ENCODE assay signal across 2 cellular contexts in the genomic region with DNA sequence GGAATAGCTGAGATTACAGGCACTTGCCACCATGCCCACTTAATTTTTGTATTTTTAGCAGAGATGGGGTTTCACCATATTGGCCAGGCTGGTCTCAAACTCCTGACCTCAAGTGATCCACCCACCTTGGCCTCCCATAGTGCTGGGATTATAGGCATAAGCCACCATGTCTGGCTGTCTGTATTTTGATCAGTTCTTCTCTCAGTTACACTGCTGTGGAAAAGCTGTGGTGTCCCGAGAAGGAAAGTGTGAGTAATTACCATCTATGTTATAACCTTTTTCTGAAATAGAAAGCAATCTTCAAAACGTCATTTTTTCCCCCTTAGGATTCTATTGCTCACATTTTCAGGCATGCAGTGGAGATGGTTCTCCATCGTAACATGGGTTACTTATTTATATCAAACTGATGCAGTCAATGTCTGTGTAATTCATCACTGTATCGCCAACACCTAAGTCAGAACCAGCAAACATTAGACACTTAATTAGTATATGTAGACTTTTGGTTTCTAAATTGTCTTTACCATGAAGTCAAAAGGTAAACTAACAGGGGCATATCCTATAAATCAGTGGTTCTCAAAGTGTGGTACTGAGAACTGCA.
TF ChIP-seq lines count a peak whose summit lies in the region.

No MANE protein-coding gene starts in this region.

TF ChIP-seq in SK-N-SH, 30 proteins besides CTCF, POLR2A, EP300 and RAD21 (continued from another document):
- no peak for TF ChIP-seq EZH2phosphoT487 (IDR thresholded peaks at IDR 0.05; ENCODE audit: borderline replicate concordance, low read depth)

TF ChIP-seq in SK-N-SH treated with all-trans-retinoic acid at 6 μM for 48 hours, 23 proteins besides CTCF, POLR2A, EP300 and RAD21 (continued from another document):
- TF ChIP-seq, protein P1, sequence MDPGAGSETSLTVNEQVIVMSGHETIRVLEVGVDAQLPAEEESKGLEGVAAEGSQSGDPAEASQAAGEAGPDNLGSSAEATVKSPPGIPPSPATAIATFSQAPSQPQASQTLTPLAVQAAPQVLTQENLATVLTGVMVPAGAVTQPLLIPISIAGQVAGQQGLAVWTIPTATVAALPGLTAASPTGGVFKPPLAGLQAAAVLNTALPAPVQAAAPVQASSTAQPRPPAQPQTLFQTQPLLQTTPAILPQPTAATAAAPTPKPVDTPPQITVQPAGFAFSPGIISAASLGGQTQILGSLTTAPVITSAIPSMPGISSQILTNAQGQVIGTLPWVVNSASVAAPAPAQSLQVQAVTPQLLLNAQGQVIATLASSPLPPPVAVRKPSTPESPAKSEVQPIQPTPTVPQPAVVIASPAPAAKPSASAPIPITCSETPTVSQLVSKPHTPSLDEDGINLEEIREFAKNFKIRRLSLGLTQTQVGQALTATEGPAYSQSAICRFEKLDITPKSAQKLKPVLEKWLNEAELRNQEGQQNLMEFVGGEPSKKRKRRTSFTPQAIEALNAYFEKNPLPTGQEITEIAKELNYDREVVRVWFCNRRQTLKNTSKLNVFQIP (CRISPR knock-in tag; IDR thresholded peaks at IDR 0.05; ENCODE audit: borderline replicate concordance, low read depth), result no peak
- TF ChIP-seq BACH2 (CRISPR knock-in tag; IDR thresholded peaks at IDR 0.05; ENCODE audit: borderline replicate concordance) (no peak), SNAI2 (CRISPR knock-in tag; IDR thresholded peaks at IDR 0.05) (no peak), ZFP3 (CRISPR knock-in tag; IDR thresholded peaks at IDR 0.05) (no peak), TOX (CRISPR knock-in tag; IDR thresholded peaks at IDR 0.05; ENCODE audit: borderline replicate concordance) (no peak), TCF4 (CRISPR knock-in tag; IDR thresholded peaks at IDR 0.05; ENCODE audit: borderline replicate concordance) (no peak), OSR1 (CRISPR knock-in tag; IDR thresholded peaks at IDR 0.05) (no peak), ZFP30 (CRISPR knock-in tag; IDR thresholded peaks at IDR 0.05) (no peak), CSDC2 (CRISPR knock-in tag; IDR thresholded peaks at IDR 0.05) (no peak), ISL1 (CRISPR knock-in tag; IDR thresholded peaks at IDR 0.05) (no peak)
- TF ChIP-seq, protein P2, sequence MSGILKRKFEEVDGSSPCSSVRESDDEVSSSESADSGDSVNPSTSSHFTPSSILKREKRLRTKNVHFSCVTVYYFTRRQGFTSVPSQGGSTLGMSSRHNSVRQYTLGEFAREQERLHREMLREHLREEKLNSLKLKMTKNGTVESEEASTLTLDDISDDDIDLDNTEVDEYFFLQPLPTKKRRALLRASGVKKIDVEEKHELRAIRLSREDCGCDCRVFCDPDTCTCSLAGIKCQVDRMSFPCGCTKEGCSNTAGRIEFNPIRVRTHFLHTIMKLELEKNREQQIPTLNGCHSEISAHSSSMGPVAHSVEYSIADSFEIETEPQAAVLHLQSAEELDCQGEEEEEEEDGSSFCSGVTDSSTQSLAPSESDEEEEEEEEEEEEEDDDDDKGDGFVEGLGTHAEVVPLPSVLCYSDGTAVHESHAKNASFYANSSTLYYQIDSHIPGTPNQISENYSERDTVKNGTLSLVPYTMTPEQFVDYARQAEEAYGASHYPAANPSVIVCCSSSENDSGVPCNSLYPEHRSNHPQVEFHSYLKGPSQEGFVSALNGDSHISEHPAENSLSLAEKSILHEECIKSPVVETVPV (CRISPR knock-in tag; IDR thresholded peaks at IDR 0.05), result no peak
- TF ChIP-seq, protein P3, sequence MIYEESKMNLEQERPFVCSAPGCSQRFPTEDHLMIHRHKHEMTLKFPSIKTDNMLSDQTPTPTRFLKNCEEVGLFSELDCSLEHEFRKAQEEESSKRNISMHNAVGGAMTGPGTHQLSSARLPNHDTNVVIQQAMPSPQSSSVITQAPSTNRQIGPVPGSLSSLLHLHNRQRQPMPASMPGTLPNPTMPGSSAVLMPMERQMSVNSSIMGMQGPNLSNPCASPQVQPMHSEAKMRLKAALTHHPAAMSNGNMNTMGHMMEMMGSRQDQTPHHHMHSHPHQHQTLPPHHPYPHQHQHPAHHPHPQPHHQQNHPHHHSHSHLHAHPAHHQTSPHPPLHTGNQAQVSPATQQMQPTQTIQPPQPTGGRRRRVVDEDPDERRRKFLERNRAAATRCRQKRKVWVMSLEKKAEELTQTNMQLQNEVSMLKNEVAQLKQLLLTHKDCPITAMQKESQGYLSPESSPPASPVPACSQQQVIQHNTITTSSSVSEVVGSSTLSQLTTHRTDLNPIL (CRISPR knock-in tag; IDR thresholded peaks at IDR 0.05; ENCODE audit: low read depth), result no peak
- TF ChIP-seq, protein P4, sequence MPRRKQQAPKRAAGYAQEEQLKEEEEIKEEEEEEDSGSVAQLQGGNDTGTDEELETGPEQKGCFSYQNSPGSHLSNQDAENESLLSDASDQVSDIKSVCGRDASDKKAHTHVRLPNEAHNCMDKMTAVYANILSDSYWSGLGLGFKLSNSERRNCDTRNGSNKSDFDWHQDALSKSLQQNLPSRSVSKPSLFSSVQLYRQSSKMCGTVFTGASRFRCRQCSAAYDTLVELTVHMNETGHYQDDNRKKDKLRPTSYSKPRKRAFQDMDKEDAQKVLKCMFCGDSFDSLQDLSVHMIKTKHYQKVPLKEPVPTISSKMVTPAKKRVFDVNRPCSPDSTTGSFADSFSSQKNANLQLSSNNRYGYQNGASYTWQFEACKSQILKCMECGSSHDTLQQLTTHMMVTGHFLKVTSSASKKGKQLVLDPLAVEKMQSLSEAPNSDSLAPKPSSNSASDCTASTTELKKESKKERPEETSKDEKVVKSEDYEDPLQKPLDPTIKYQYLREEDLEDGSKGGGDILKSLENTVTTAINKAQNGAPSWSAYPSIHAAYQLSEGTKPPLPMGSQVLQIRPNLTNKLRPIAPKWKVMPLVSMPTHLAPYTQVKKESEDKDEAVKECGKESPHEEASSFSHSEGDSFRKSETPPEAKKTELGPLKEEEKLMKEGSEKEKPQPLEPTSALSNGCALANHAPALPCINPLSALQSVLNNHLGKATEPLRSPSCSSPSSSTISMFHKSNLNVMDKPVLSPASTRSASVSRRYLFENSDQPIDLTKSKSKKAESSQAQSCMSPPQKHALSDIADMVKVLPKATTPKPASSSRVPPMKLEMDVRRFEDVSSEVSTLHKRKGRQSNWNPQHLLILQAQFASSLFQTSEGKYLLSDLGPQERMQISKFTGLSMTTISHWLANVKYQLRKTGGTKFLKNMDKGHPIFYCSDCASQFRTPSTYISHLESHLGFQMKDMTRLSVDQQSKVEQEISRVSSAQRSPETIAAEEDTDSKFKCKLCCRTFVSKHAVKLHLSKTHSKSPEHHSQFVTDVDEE (CRISPR knock-in tag; IDR thresholded peaks at IDR 0.05), result no peak
TF ChIP-seq in SK-N-SH treated with all-trans-retinoic acid at 6 μM for 48 hours: peak in this region for 0.
